7 cellular contexts compared by ENCODE assay signal in the genomic region with DNA sequence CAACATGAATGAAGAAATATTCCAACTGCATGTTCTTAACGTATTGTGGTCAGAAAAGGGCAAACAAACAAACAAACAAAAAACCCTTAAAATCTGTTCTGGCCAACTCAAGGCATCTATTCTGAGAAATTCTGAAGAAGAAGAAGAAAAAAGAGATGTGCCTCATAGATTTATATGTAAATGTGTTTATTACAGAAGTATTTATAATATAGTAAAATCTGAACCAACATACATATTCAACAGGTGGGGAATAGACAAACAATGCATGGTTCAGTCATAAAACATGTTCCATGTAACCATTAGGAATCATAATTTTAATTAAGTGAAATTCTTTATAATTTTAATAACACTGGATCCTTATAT. TPM values are rescaled to one million over a fixed set of nuclear protein-coding genes. Genes with fewer than 3 reads are reported as not detected.
A peak's percentile ranks its signal among the peaks of the same experiment; 100 is the strongest.
DNase-seq lines count a peak whose midpoint lies in the region; ATAC-seq, FAIRE-seq and TF ChIP-seq lines count a peak whose summit lies in the region.

No MANE protein-coding gene starts in this region.

- no peaks in the 10 kb centered on the region for H3K27me3 ChIP-seq in HAP-1 (ENCODE audit: low read depth)
- H3K27me3 ChIP-seq in adrenal gland, result no peaks in the 10 kb centered on the region
- H3K27me3 ChIP-seq in kidney epithelial cell (ENCODE audit: control insufficient read depth, insufficient read depth, low read length), result no peaks in the 10 kb centered on the region
- no peaks in the 10 kb centered on the region for H3K27me3 ChIP-seq in testis

- TF ChIP-seq POLR2A in adrenal gland (IDR thresholded peaks at IDR 0.05), result no peak
- TF ChIP-seq POLR2A in testis (IDR thresholded peaks at IDR 0.05), result no peak

- H3K4me3 ChIP-seq in HAP-1 (peak overlapping the region; percentile 43), adrenal gland (peak overlapping the region in 2 of 4 donors; percentile 31 to 74), kidney epithelial cell (ENCODE audit: low read depth, low read length) (peak overlapping the region; percentile 66), testis (peak overlapping the region; percentile 51 to 78)

- DNase-seq in HAP-1 (ENCODE audit: low spot score in 2 of 2), result no peak
- DNase-seq in adrenal gland, result no peak
- DNase-seq in kidney epithelial cell (ENCODE audit: low read depth), result no peak
- DNase-seq in testis, result no peak
- no peak for DNase-seq in RCC 7860 (ENCODE audit: low spot score)
- DNase-seq in activated gamma-delta T cell (lab: John Stamatoyannopoulos, UW), result no peak

- H3K4me1 ChIP-seq in HAP-1, result peaks cover 5% of the 10 kb centered on the region; the same call in 1 of the 2 replicates
- H3K4me1 ChIP-seq in adrenal gland (replicated peaks in 1 of 2), result peaks cover 5 to 20% of the 10 kb centered on the region in 2 donors
- peaks cover 10% of the 10 kb centered on the region for H3K4me1 ChIP-seq in testis

- no peak for ATAC-seq in HG02981 (IDR thresholded peaks at IDR 0.05; ENCODE audit: unreplicated experiment)

- no peaks in the 10 kb centered on the region for H3K9me3 ChIP-seq in HAP-1
- H3K9me3 ChIP-seq in adrenal gland (replicated peaks in 1 of 3), result no peaks in the 10 kb centered on the region
- no peaks in the 10 kb centered on the region for H3K9me3 ChIP-seq in testis

- in situ Hi-C loops in HAP-1 (cut with MboI; ENCODE audit: low sequenced_read_pairs), result no loop called here

- FAIRE-seq in RCC 7860 (lab: Jason Lieb, UNC), result no peak

- WGBS in adrenal gland, 4 donors, result 0% methylated on average over 1 of the region's 1 CpG
- WGBS in testis, 2 donors, result 0 to 7% methylated on average over 1 of the region's 1 CpG

- H3K36me3 ChIP-seq in HAP-1 (replicated peaks) (no peaks in the 10 kb centered on the region), adrenal gland (replicated peaks in 1 of 2) (peaks cover 0 to 11% of the 10 kb centered on the region in 2 donors), kidney epithelial cell (ENCODE audit: control insufficient read depth, insufficient read depth, low read length) (no peaks in the 10 kb centered on the region), testis (ENCODE audit: low read depth, missing control alignments) (no peaks in the 10 kb centered on the region)

- intact Hi-C loops in adrenal gland (cut with DNase I) (no loop called here), testis (cut with DNase I; ENCODE audit: low total_unique reads) (no loop called here)

- no peak for TF ChIP-seq CTCF in adrenal gland (IDR thresholded peaks at IDR 0.05)
- TF ChIP-seq CTCF in kidney epithelial cell (IDR thresholded peaks at IDR 0.05; ENCODE audit: insufficient read depth, low read length, poor library complexity, severe bottlenecking), result no peak
- TF ChIP-seq CTCF in testis (IDR thresholded peaks at IDR 0.05), result no peak

- H3K27ac ChIP-seq in adrenal gland, result peak overlapping the region in 4 of 5 donors; percentile 82 to 92 (median 88)
- peak overlapping the region; percentile 83 to 90 for H3K27ac ChIP-seq in testis

RNA-seq across cellular contexts. Expression of a gene that starts 0.6 kb away (rescaled TPM):
- total RNA-seq in adrenal gland (10 to 100 TPM; 31.4 to 95.3 (median 54.1) TPM), kidney epithelial cell (8.0 and 22.3 TPM in 2 replicates), testis (10 to 100 TPM; 20.7 to 21.3 TPM)
- polyA plus RNA-seq in adrenal gland (10 to 100 TPM; 30.4 to 33.7 (median 31.4) TPM), testis (ENCODE audit: insufficient read depth, low read depth, low replicate concordance) (25.9 TPM)

RNA-seq across cellular contexts. Expression of a gene that starts 17.3 kb away (rescaled TPM):
- total RNA-seq in adrenal gland, result 10 to 100 TPM; 12.8 to 29.8 (median 20.2) TPM
- 10 to 100 TPM in 2 of 3 donors, 1 to 10 TPM in 1; 9.6 to 24.5 (median 11.1) TPM for polyA plus RNA-seq in adrenal gland
- total RNA-seq in kidney epithelial cell, result 12.7 and 14.6 TPM in 2 replicates
- total RNA-seq in testis, result 10 to 100 TPM; 16.7 to 19.6 TPM
- 12.0 TPM for polyA plus RNA-seq in testis (ENCODE audit: insufficient read depth, low read depth, low replicate concordance)

RNA-seq across cellular contexts. Expression of a gene that starts 36.5 kb away (rescaled TPM):
- total RNA-seq in adrenal gland, result 10 to 100 TPM; 26.3 to 52.9 (median 38.6) TPM
- 10 to 100 TPM; 17.5 to 38.3 (median 21.9) TPM for polyA plus RNA-seq in adrenal gland
- 10.5 and 11.7 TPM in 2 replicates for total RNA-seq in kidney epithelial cell
- 10 to 100 TPM; 10.6 to 14.7 TPM for total RNA-seq in testis
- 15.9 TPM for polyA plus RNA-seq in testis (ENCODE audit: insufficient read depth, low read depth, low replicate concordance)
